Comparison of ENCODE assay signal across 29 cellular contexts in the genomic region with DNA sequence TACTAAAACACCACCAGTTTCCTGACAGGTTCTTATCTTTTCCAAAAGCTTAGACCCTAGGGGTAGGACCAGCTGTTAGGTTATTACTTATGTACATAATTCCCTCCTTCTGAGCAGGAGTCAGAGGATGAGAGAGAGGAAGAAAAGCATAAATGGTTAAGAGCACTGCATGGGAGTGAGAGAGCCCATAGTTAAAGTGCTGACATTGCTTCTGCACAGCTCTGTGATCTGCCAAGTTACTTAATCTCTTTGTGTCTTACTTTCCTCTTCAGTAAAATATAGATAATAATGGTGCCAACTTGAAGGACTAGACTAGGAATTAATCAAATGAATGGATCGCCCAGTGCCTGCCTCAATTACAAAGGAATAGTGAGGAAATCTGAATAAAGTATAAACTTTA.
"Had no signal": no experiment of that assay in that cellular context is flagged by ENCODE, and none has a peak within 500 bp of the region (broad histone marks: within the 10 kb centered on the region; RNA-seq: fewer than 3 reads in every experiment).

No MANE protein-coding gene starts in this region.

- H3K4me1 ChIP-seq: body of pancreas, colonic mucosa had no signal

- H3K4me3 ChIP-seq: adrenal gland, body of pancreas, cardiac muscle cell, colonic mucosa had no signal

- H3K27me3 ChIP-seq: adrenal gland, body of pancreas, cardiac muscle cell, colonic mucosa had no signal

- ATAC-seq: activated CD4-positive, CD25-positive, alpha-beta regulatory T cell treated with anti-CD3 and anti-CD28 coated beads, Interleukin-2, amount 50 U/mL, for 24 hours; activated CD8-positive, alpha-beta T cell treated with anti-CD3 and anti-CD28 coated beads for 36 hours; activated naive CD8-positive, alpha-beta T cell treated with anti-CD3 and anti-CD28 coated beads, Interleukin-2, amount 50 U/mL, for 24 hours; activated T-cell treated with anti-CD3 and anti-CD28 coated beads, Interleukin-2, amount 50 U/mL, for 4 hours; body of pancreas; T-helper 17 cell had no signal

- H3K36me3 ChIP-seq: adrenal gland, cardiac muscle cell, colonic mucosa, WERI-Rb-1 had no signal

- H3K36me3 Mint-ChIP-seq: activated naive CD8-positive, alpha-beta T cell treated with anti-CD3 and anti-CD28 coated beads for 36 hours had no signal

- H3K4me1 Mint-ChIP-seq: activated B cell treated with CpG ODN at 0.5 μM for 24 hours; activated naive CD4-positive, alpha-beta T cell treated with anti-CD3 and anti-CD28 coated beads, Interleukin-2, amount 50 U/mL, for 24 hours; activated naive CD8-positive, alpha-beta T cell treated with anti-CD3 and anti-CD28 coated beads for 36 hours; activated naive CD8-positive, alpha-beta T cell treated with anti-CD3 and anti-CD28 coated beads, Interleukin-2, amount 50 U/mL, for 24 hours; T-helper 17 cell had no signal

- H3K4me3 Mint-ChIP-seq: activated B cell treated with CpG ODN at 0.5 μM for 24 hours; activated CD8-positive, alpha-beta T cell treated with anti-CD3 and anti-CD28 coated beads for 36 hours; activated naive CD4-positive, alpha-beta T cell treated with anti-CD3 and anti-CD28 coated beads for 36 hours; activated naive CD4-positive, alpha-beta T cell treated with anti-CD3 and anti-CD28 coated beads, Interleukin-2, amount 50 U/mL, for 24 hours; activated naive CD8-positive, alpha-beta T cell treated with anti-CD3 and anti-CD28 coated beads for 36 hours; activated naive CD8-positive, alpha-beta T cell treated with anti-CD3 and anti-CD28 coated beads, Interleukin-2, amount 50 U/mL, for 24 hours; activated T-cell treated with anti-CD3 and anti-CD28 coated beads, Interleukin-2, amount 50 U/mL, for 4 hours; T-helper 17 cell; T-helper 2 cell treated with Interferon-gamma antibody and Interleukin-4, amounts not matched to agents 5 μg/mL and 100 μg/mL, for 36 hours had no signal

- DNase-seq: activated B cell treated with CpG ODN at 0.5 μM for 24 hours; activated CD4-positive, alpha-beta T cell treated with anti-CD3 and anti-CD28 coated beads for 48 hours; activated CD4-positive, alpha-beta T cell treated with anti-CD3 and anti-CD28 coated beads, Interleukin-2, amount 50 U/mL, for 1 hour; activated CD4-positive, alpha-beta T cell treated with anti-CD3 and anti-CD28 coated beads, Interleukin-2, amount 50 U/mL, for 48 hours; activated CD8-positive, alpha-beta memory T cell treated with anti-CD3 and anti-CD28 coated beads for 24 hours; activated CD8-positive, alpha-beta T cell treated with anti-CD3 and anti-CD28 coated beads for 36 hours; activated effector memory CD4-positive, alpha-beta T cell treated with anti-CD3 and anti-CD28 coated beads, Interleukin-2, amount 50 U/mL, for 16 hours; activated naive CD4-positive, alpha-beta T cell treated with anti-CD3 and anti-CD28 coated beads for 36 hours; activated naive CD8-positive, alpha-beta T cell treated with anti-CD3 and anti-CD28 coated beads for 36 hours; activated naive CD8-positive, alpha-beta T cell treated with anti-CD3 and anti-CD28 coated beads, Interleukin-2, amount 50 U/mL, for 24 hours; activated T-cell treated with anti-CD3 and anti-CD28 coated beads, Interleukin-2, amount 50 U/mL, for 4 hours; adrenal gland; amygdala; aorta; body of pancreas; central memory CD4-positive, alpha-beta T cell; cerebellar nuclear complex; colonic mucosa; effector CD8-positive, alpha-beta T cell; foreskin fibroblast; T-helper 17 cell; T1000 had no signal

- H3K27ac Mint-ChIP-seq: activated B cell treated with CpG ODN at 0.5 μM for 24 hours; activated CD8-positive, alpha-beta T cell treated with anti-CD3 and anti-CD28 coated beads for 36 hours; activated naive CD4-positive, alpha-beta T cell treated with anti-CD3 and anti-CD28 coated beads for 36 hours; activated naive CD4-positive, alpha-beta T cell treated with anti-CD3 and anti-CD28 coated beads, Interleukin-2, amount 50 U/mL, for 24 hours; activated naive CD8-positive, alpha-beta T cell treated with anti-CD3 and anti-CD28 coated beads for 36 hours; activated naive CD8-positive, alpha-beta T cell treated with anti-CD3 and anti-CD28 coated beads, Interleukin-2, amount 50 U/mL, for 24 hours; activated T-helper 2 cell treated with anti-CD3 and anti-CD28 coated beads, Interferon-gamma antibody, Interleukin-2, Interleukin-4, amounts not matched to agents 10 μg/mL and 5 μg/mL and 100 μg/mL, durations not matched to agents 14 hours and 24 hours and 36 hours; T-helper 17 cell; T-helper 2 cell treated with Interferon-gamma antibody and Interleukin-4, amounts not matched to agents 5 μg/mL and 100 μg/mL, for 36 hours had no signal

- H3K9me3 Mint-ChIP-seq: activated B cell treated with CpG ODN at 0.5 μM for 24 hours; activated CD8-positive, alpha-beta T cell treated with anti-CD3 and anti-CD28 coated beads for 36 hours; activated naive CD4-positive, alpha-beta T cell treated with anti-CD3 and anti-CD28 coated beads for 36 hours; activated naive CD4-positive, alpha-beta T cell treated with anti-CD3 and anti-CD28 coated beads, Interleukin-2, amount 50 U/mL, for 24 hours; activated naive CD8-positive, alpha-beta T cell treated with anti-CD3 and anti-CD28 coated beads for 36 hours; activated naive CD8-positive, alpha-beta T cell treated with anti-CD3 and anti-CD28 coated beads, Interleukin-2, amount 50 U/mL, for 24 hours; activated T-cell treated with anti-CD3 and anti-CD28 coated beads, Interleukin-2, amount 50 U/mL, for 4 hours; activated T-helper 2 cell treated with anti-CD3 and anti-CD28 coated beads, Interferon-gamma antibody, Interleukin-2, Interleukin-4, amounts not matched to agents 10 μg/mL and 5 μg/mL and 100 μg/mL, durations not matched to agents 14 hours and 24 hours and 36 hours; T-helper 2 cell treated with Interferon-gamma antibody and Interleukin-4, amounts not matched to agents 5 μg/mL and 100 μg/mL, for 36 hours had no signal

- H3K27ac ChIP-seq: adrenal gland, body of pancreas, cardiac muscle cell, colonic mucosa, epithelial cell of prostate had no signal

- H3K9me3 ChIP-seq: adrenal gland, body of pancreas, colonic mucosa had no signal
